17 cellular contexts compared by ENCODE assay signal in genomic region chr12:29223431-29223830, GRCh38.
"Had no signal": no experiment of that assay in that cellular context is flagged by ENCODE, and none has a peak within 500 bp of the region (broad histone marks: within the 10 kb centered on the region; RNA-seq: fewer than 3 reads in every experiment).

No MANE protein-coding gene starts in this region.

- H3K27me3 ChIP-seq: adrenal gland, gastroesophageal sphincter, heart right ventricle had no signal

- H3K27me3 Mint-ChIP-seq: activated naive CD4-positive, alpha-beta T cell treated with anti-CD3 and anti-CD28 coated beads, Interleukin-2, amount 10 ng/mL, durations not matched to agents 7 days and 5 days; activated T-helper 17 cell treated with anti-CD3 and anti-CD28 coated beads, Interleukin-2, amount 50 U/mL, for 72 hours; naive B cell; stimulated activated memory B cell treated with anti-CD40 and anti-IgM and Interleukin-4, amounts not matched to agents 10 μg/mL and 1 μg/mL and 100 μg/mL, for 72 hours had no signal

- H3K9me3 Mint-ChIP-seq: activated naive CD4-positive, alpha-beta T cell treated with anti-CD3 and anti-CD28 coated beads, Interleukin-2, amount 10 ng/mL, durations not matched to agents 7 days and 5 days; stimulated activated memory B cell treated with anti-CD40 and anti-IgM and Interleukin-4, amounts not matched to agents 10 μg/mL and 1 μg/mL and 100 μg/mL, for 72 hours had no signal

- ATAC-seq: activated T-helper 17 cell treated with anti-CD3 and anti-CD28 coated beads, Interleukin-2, amount 50 U/mL, for 72 hours; gastroesophageal sphincter; heart right ventricle; stimulated activated memory B cell treated with anti-CD40 and anti-IgM and Interleukin-4, amounts not matched to agents 10 μg/mL and 1 μg/mL and 100 μg/mL, for 72 hours had no signal

- H3K9me3 ChIP-seq: adrenal gland, gastroesophageal sphincter had no signal

- H3K36me3 Mint-ChIP-seq: activated naive CD4-positive, alpha-beta T cell treated with anti-CD3 and anti-CD28 coated beads, Interleukin-2, amount 10 ng/mL, durations not matched to agents 7 days and 5 days; naive B cell; stimulated activated memory B cell treated with anti-CD40 and anti-IgM and Interleukin-4, amounts not matched to agents 10 μg/mL and 1 μg/mL and 100 μg/mL, for 72 hours had no signal

- H3K4me1 ChIP-seq: adrenal gland, gastroesophageal sphincter, heart right ventricle had no signal

- H3K4me3 Mint-ChIP-seq: activated naive CD4-positive, alpha-beta T cell treated with anti-CD3 and anti-CD28 coated beads, Interleukin-2, amount 10 ng/mL, durations not matched to agents 7 days and 5 days; activated T-helper 17 cell treated with anti-CD3 and anti-CD28 coated beads, Interleukin-2, amount 50 U/mL, for 72 hours; naive B cell; stimulated activated memory B cell treated with anti-CD40 and anti-IgM and Interleukin-4, amounts not matched to agents 10 μg/mL and 1 μg/mL and 100 μg/mL, for 72 hours had no signal

- FAIRE-seq: colon, islet of Langerhans, urothelium cell line had no signal

- H3K4me1 Mint-ChIP-seq: activated naive CD4-positive, alpha-beta T cell treated with anti-CD3 and anti-CD28 coated beads, Interleukin-2, amount 10 ng/mL, durations not matched to agents 7 days and 5 days; activated T-helper 17 cell treated with anti-CD3 and anti-CD28 coated beads, Interleukin-2, amount 50 U/mL, for 72 hours; naive B cell; stimulated activated memory B cell treated with anti-CD40 and anti-IgM and Interleukin-4, amounts not matched to agents 10 μg/mL and 1 μg/mL and 100 μg/mL, for 72 hours had no signal

- H3K4me3 ChIP-seq: adrenal gland, gastroesophageal sphincter, heart right ventricle had no signal

- H3K36me3 ChIP-seq: adrenal gland, gastroesophageal sphincter, heart right ventricle had no signal

- H3K27ac Mint-ChIP-seq: activated naive CD4-positive, alpha-beta T cell treated with anti-CD3 and anti-CD28 coated beads, Interleukin-2, amount 10 ng/mL, durations not matched to agents 7 days and 5 days; activated T-helper 17 cell treated with anti-CD3 and anti-CD28 coated beads, Interleukin-2, amount 50 U/mL, for 72 hours; naive B cell; stimulated activated memory B cell treated with anti-CD40 and anti-IgM and Interleukin-4, amounts not matched to agents 10 μg/mL and 1 μg/mL and 100 μg/mL, for 72 hours had no signal

- DNase-seq: activated CD4-positive, alpha-beta T cell treated with anti-CD3 and anti-CD28 coated beads for 1 hour; activated CD4-positive, alpha-beta T cell treated with anti-CD3 and anti-CD28 coated beads, Interleukin-2, amount 50 U/mL, for 48 hours; activated naive CD4-positive, alpha-beta T cell treated with anti-CD3 and anti-CD28 coated beads, Interleukin-2, amount 10 ng/mL, durations not matched to agents 7 days and 5 days; adrenal gland; erythroblast; heart right ventricle; mammary epithelial cell; naive B cell; posterior cingulate gyrus; retina; stimulated activated CD4-positive, alpha-beta T cell treated with anti-CD3 and anti-CD28 coated beads, Interleukin-2, amount 100 ng/mL, for 48 hours had no signal

- H3K27ac ChIP-seq: adrenal gland, gastroesophageal sphincter, heart right ventricle had no signal
